Comparison of ENCODE assay signal across 13 cellular contexts in genomic region chr7:47725031-47725780, GRCh38.
A peak's percentile ranks its signal among the peaks of the same experiment; 100 is the strongest.
DNase-seq lines count a peak whose midpoint lies in the region; ATAC-seq and TF ChIP-seq lines count a peak whose summit lies in the region.
"Had no signal": no experiment of that assay in that cellular context is flagged by ENCODE, and none has a peak within 500 bp of the region (broad histone marks: within the 10 kb centered on the region; RNA-seq: fewer than 3 reads in every experiment).

No MANE protein-coding gene starts in this region.

- H3K18ac ChIP-seq in H9 (ENCODE audit: insufficient read length, low read depth, low read length) = no peak overlapping the region

- no peak overlapping the region for H3K9ac ChIP-seq in H9 (ENCODE audit: extremely low read depth, insufficient read length, low read length)

- H3K4ac ChIP-seq in H9 (ENCODE audit: low read depth, low read length) = no peak overlapping the region

- no peaks in the 10 kb centered on the region for H3K23me2 ChIP-seq in H9 (ENCODE audit: insufficient read length, low read depth, low read length, poor library complexity, severe bottlenecking)

- no peak overlapping the region for H2BK20ac ChIP-seq in H9 (ENCODE audit: low read depth, low read length, poor library complexity, severe bottlenecking)

- H3K27me3 ChIP-seq in H9 (ENCODE audit: insufficient read depth, low read length) (no peaks in the 10 kb centered on the region), RWPE2 (ENCODE audit: insufficient read depth, poor library complexity, severe bottlenecking) (no peaks in the 10 kb centered on the region), right atrium auricular region (no peaks in the 10 kb centered on the region)
- H3K27me3 ChIP-seq: right lobe of liver had no signal

- H3K4me3 ChIP-seq in RWPE2 (ENCODE audit: severe bottlenecking) = no peak overlapping the region
- no peak overlapping the region for H3K4me3 ChIP-seq in right atrium auricular region
- H3K4me3 ChIP-seq: right lobe of liver had no signal

- no peak; the same call in 2 of the 3 replicates for ATAC-seq in RWPE2 (ENCODE audit: low read depth)
- ATAC-seq in activated CD4-positive, CD25-positive, alpha-beta regulatory T cell treated with anti-CD3 and anti-CD28 coated beads, Interleukin-2, amount 50 U/mL, for 24 hours = no peak
- ATAC-seq: left ventricle myocardium superior had no signal

- H3K4me2 ChIP-seq in H9 (ENCODE audit: insufficient read depth, insufficient read length, low read length) = no peak overlapping the region

- H4K8ac ChIP-seq in H9 (replicated peaks; ENCODE audit: insufficient read length, low read depth, low read length) = no peak overlapping the region

- H3K79me1 ChIP-seq in H9 (ENCODE audit: insufficient read depth, low read depth, low read length, poor library complexity, severe bottlenecking) = no peaks in the 10 kb centered on the region

- H3K4me1 ChIP-seq in H9 (ENCODE audit: insufficient read depth, low read length) = peaks cover 6% of the 10 kb centered on the region; the same call in 1 of the 2 replicates
- H3K4me1 ChIP-seq in RWPE2 (ENCODE audit: insufficient read depth, poor library complexity, severe bottlenecking) = peaks cover 10% of the 10 kb centered on the region
- H3K4me1 ChIP-seq in right atrium auricular region = peaks cover 0 to 3% of the 10 kb centered on the region in 2 donors

- peaks cover 6% of the 10 kb centered on the region for H3K27me3 Mint-ChIP-seq in H9 (ENCODE audit: low read depth)

- no peak overlapping the region for H3K27ac ChIP-seq in H9 (ENCODE audit: insufficient read length, low read depth, low read length)
- peak overlapping the region; percentile 17 for H3K27ac ChIP-seq in RWPE2 (ENCODE audit: poor library complexity, severe bottlenecking)
- H3K27ac ChIP-seq in right atrium auricular region = no peak overlapping the region
- H3K27ac ChIP-seq: right lobe of liver had no signal

- WGBS in H9 (ENCODE audit: extremely low coverage, insufficient read length, low lambda C conversion rate) = no CpG with 5 or more reads among the region's 4 CpGs

- H3K9me3 ChIP-seq in H9 (ENCODE audit: control insufficient read depth, low read depth, low read length) = no peaks in the 10 kb centered on the region
- H3K9me3 ChIP-seq in RWPE2 (ENCODE audit: severe bottlenecking) = no peaks in the 10 kb centered on the region
- H3K9me3 ChIP-seq in right atrium auricular region = no peaks in the 10 kb centered on the region
- H3K9me3 ChIP-seq: right lobe of liver had no signal

- H3K36me3 ChIP-seq in RWPE2 (ENCODE audit: low read depth) = no peaks in the 10 kb centered on the region
- no peaks in the 10 kb centered on the region for H3K36me3 ChIP-seq in right atrium auricular region
- H3K36me3 ChIP-seq: right lobe of liver had no signal

- no peak overlapping the region for H3K4me3 Mint-ChIP-seq in H9

- no peak overlapping the region for H3K56ac ChIP-seq in H9 (ENCODE audit: insufficient read length, low read depth, low read length)

- no peak overlapping the region for H3K23ac ChIP-seq in H9 (ENCODE audit: insufficient read length, low read depth, low read length)

- no peaks in the 10 kb centered on the region; a peak in 1 of 7 replicates for H3K36me3 Mint-ChIP-seq in H9 (ENCODE audit: insufficient read depth in 1 of 3, low read depth in 3 of 3)

- H3K9me3 Mint-ChIP-seq in H9 = no peaks in the 10 kb centered on the region; a peak in 1 of 5 replicates

- no peak overlapping the region for H3T11ph ChIP-seq in H9 (ENCODE audit: low read length)

- H4K5ac ChIP-seq in H9 (ENCODE audit: insufficient read length, low read depth, low read length) = no peak overlapping the region

- peaks cover 17 to 23% of the 10 kb centered on the region in 2 experiments for H3K4me1 Mint-ChIP-seq in H9

- H2BK12ac ChIP-seq in H9 (ENCODE audit: insufficient read length, low read depth, low read length) = no peak overlapping the region

- H2AK5ac ChIP-seq in H9 (ENCODE audit: insufficient read length, low read length) = no peak overlapping the region

- H4K20me1 ChIP-seq in H9 (ENCODE audit: control insufficient read depth, insufficient read depth, insufficient read length) = no peaks in the 10 kb centered on the region

- H3K14ac ChIP-seq in H9 (ENCODE audit: insufficient read depth, low read length) = peak overlapping the region; percentile 19; the same call in 1 of the 2 replicates

- H3K27ac Mint-ChIP-seq in H9 = peak overlapping the region in 1 of 3 experiments; percentile 88; a peak in 2 of 7 replicates

- H4K91ac ChIP-seq in H9 (ENCODE audit: insufficient read length, low read depth, low read length) = no peak overlapping the region

- H2AFZ ChIP-seq in H9 (ENCODE audit: low read length) = no peak overlapping the region

- no peak overlapping the region for H2BK5ac ChIP-seq in H9 (ENCODE audit: insufficient read length, low read length)

- no peak overlapping the region for H2BK120ac ChIP-seq in H9 (ENCODE audit: low read depth, low read length, poor library complexity, severe bottlenecking)

- DNase-seq in H9 = no peak
- no peak for DNase-seq in RWPE2 (ENCODE audit: low spot score)
- DNase-seq in glomerular visceral epithelial cell (ENCODE audit: extremely low spot score) = peak; percentile 88
- peak; percentile 91 for DNase-seq in renal cortical epithelial cell (ENCODE audit: low read depth)
- DNase-seq in UCSD-AML1 (lab: John Stamatoyannopoulos, UW; ENCODE audit: unreplicated experiment) = no peak
- no peak for DNase-seq in right atrium auricular region (ENCODE audit: low spot score)
- DNase-seq in NCI-H510A treated with DMSO at 0.1 percent for 48 hours (lab: John Stamatoyannopoulos, UW) = no peak
- DNase-seq: aorta, KG1, left ventricle myocardium superior, NCI-H446, right lobe of liver had no signal

- no peak overlapping the region for H2BK15ac ChIP-seq in H9 (ENCODE audit: low read depth, low read length)

- no peaks in the 10 kb centered on the region for H3K79me2 ChIP-seq in H9 (ENCODE audit: insufficient read depth, low read length)

- TF ChIP-seq CTCF in H9 (conservative IDR thresholded peaks at IDR 0.05) = no peak
- no peak for TF ChIP-seq CTCF in RWPE2 (IDR thresholded peaks at IDR 0.05; ENCODE audit: poor library complexity, severe bottlenecking)
- TF ChIP-seq CTCF in right atrium auricular region (IDR thresholded peaks at IDR 0.05) = no peak

Comparison
In these comparisons a context has a peak if more than half of its experiments do, and no peak if none do; other contexts are left out.
1. DNase-seq: peak in glomerular visceral epithelial cell (single experiment) and renal cortical epithelial cell (single experiment); none in H9 (single experiment), RWPE2 (single experiment), UCSD-AML1 (single experiment), right atrium auricular region (single experiment) and NCI-H510A treated with DMSO at 0.1 percent for 48 hours (single experiment).